ENCODE assay signal across 19 cellular contexts in genomic region chr15:26200427-26200826, GRCh38.
DNase-seq lines count a peak whose midpoint lies in the region; FAIRE-seq and TF ChIP-seq lines count a peak whose summit lies in the region.
"Had no signal": no experiment of that assay in that cellular context is flagged by ENCODE, and none has a peak within 500 bp of the region (broad histone marks: within the 10 kb centered on the region; RNA-seq: fewer than 3 reads in every experiment).

No MANE protein-coding gene starts in this region.

- H3K14ac ChIP-seq in H1 (ENCODE audit: insufficient read length) = no peak overlapping the region
- no peak overlapping the region for H3K14ac ChIP-seq in trophoblast cell (ENCODE audit: low read length)

- no peak for TF ChIP-seq EP300 in H1 (IDR thresholded peaks at IDR 0.05; ENCODE audit: borderline replicate concordance in 1 of 2, low read depth in 2 of 2, low read length in 2 of 2)

- H3K27ac ChIP-seq in HEK293 (ENCODE audit: extremely low read depth, low read depth, low read length) (no peak overlapping the region), H1 (ENCODE audit: low read depth, low read length) (no peak overlapping the region), trophoblast cell (ENCODE audit: low read depth, low read length) (no peak overlapping the region)
- H3K27ac ChIP-seq: GM23248 had no signal

- no peaks in the 10 kb centered on the region for H3K9me3 Mint-ChIP-seq in activated CD4-positive, alpha-beta memory T cell treated with anti-CD3 and anti-CD28 coated beads, Interleukin-2, amount 10 ng/mL, durations not matched to agents 7 days and 5 days
- H3K9me3 Mint-ChIP-seq: CD4-positive, alpha-beta memory T cell; HFFc6 had no signal

- FAIRE-seq in H1 (lab: Jason Lieb, UNC) = no peak
- FAIRE-seq: GM12891, GM18507, H54 had no signal

- no peaks in the 10 kb centered on the region for H3K23me2 ChIP-seq in H1 (ENCODE audit: low read depth, low read length)

- TF ChIP-seq CTCF in HEK293 (tag by site-specific recombination; IDR thresholded peaks at IDR 0.05) = no peak
- TF ChIP-seq CTCF in H1 (IDR thresholded peaks at IDR 0.05; ENCODE audit: control extremely low read depth in 1 of 3, insufficient read depth in 1 of 3, low read depth in 1 of 3, low read length in 3 of 3) = no peak

- H3K9ac ChIP-seq in H1 (replicated peaks in 1 of 4; ENCODE audit: extremely low read depth in 1 of 4, low read depth in 3 of 4, low read length in 3 of 4) = no peak overlapping the region
- H3K9ac ChIP-seq in trophoblast cell (ENCODE audit: low read length) = no peak overlapping the region
- H3K9ac ChIP-seq: GM23248 had no signal

- H2BK5ac ChIP-seq in H1 (ENCODE audit: low read depth, low read length) = no peak overlapping the region; the same call in 1 of the 2 replicates
- H2BK5ac ChIP-seq in trophoblast cell (ENCODE audit: low read depth, low read length, poor library complexity) = no peak overlapping the region

- no peak overlapping the region for H3K18ac ChIP-seq in H1 (ENCODE audit: extremely low read depth, low read length)
- no peak overlapping the region for H3K18ac ChIP-seq in trophoblast cell (ENCODE audit: low read length)

- H3K79me2 ChIP-seq in H1 (ENCODE audit: control insufficient read depth in 1 of 2, insufficient read depth in 2 of 2, low read length in 2 of 2) = no peaks in the 10 kb centered on the region
- no peaks in the 10 kb centered on the region for H3K79me2 ChIP-seq in trophoblast cell (ENCODE audit: control insufficient read depth, insufficient read depth, low read length, poor library complexity)

- no peak for DNase-seq in H1 (ENCODE audit: low read depth in 1 of 2, low spot score in 2 of 2)
- DNase-seq in trophoblast cell = no peak
- DNase-seq in HEK293T (ENCODE audit: extremely low spot score) = no peak
- DNase-seq in activated CD4-positive, alpha-beta memory T cell treated with anti-CD3 and anti-CD28 coated beads, Interleukin-2, amount 10 ng/mL, durations not matched to agents 7 days and 5 days = no peak
- DNase-seq in NCI-H226 = no peak
- DNase-seq: C1 segment of cervical spinal cord; Calu3; CD4-positive, alpha-beta memory T cell; COR-L47; DMS53; DMS79 treated with DMSO at 0.1 percent for 48 hours; GF-D8; GM23248; HCEC 1CT; HFFc6 had no signal

- H2AFZ ChIP-seq in H1 (ENCODE audit: low read length) (no peak overlapping the region), trophoblast cell (ENCODE audit: insufficient read depth, low read length, poor library complexity) (no peak overlapping the region)
- H2AFZ ChIP-seq: GM23248 had no signal

- no peaks in the 10 kb centered on the region for H3K36me3 Mint-ChIP-seq in activated CD4-positive, alpha-beta memory T cell treated with anti-CD3 and anti-CD28 coated beads, Interleukin-2, amount 10 ng/mL, durations not matched to agents 7 days and 5 days (ENCODE audit: low read depth)
- H3K36me3 Mint-ChIP-seq: CD4-positive, alpha-beta memory T cell had no signal

- H3K4me3 ChIP-seq in HEK293 (ENCODE audit: low read depth, low read length) = no peak overlapping the region
- H3K4me3 ChIP-seq in H1 (ENCODE audit: extremely low read depth in 1 of 4, insufficient read depth in 2 of 4, low read depth in 3 of 4, low read length in 4 of 4) = no peak overlapping the region
- peak overlapping the region; percentile 43 for H3K4me3 ChIP-seq in trophoblast cell (ENCODE audit: low read depth, low read length)
- H3K4me3 ChIP-seq: GM23248 had no signal

- H3K56ac ChIP-seq in H1 (replicated peaks; ENCODE audit: insufficient read length, low read depth, low read length) = no peak overlapping the region

- H3K27ac Mint-ChIP-seq in activated CD4-positive, alpha-beta memory T cell treated with anti-CD3 and anti-CD28 coated beads, Interleukin-2, amount 10 ng/mL, durations not matched to agents 7 days and 5 days = no peak overlapping the region
- H3K27ac Mint-ChIP-seq: HFFc6 had no signal

- H3K27me3 ChIP-seq in H1 (replicated peaks in 1 of 4; ENCODE audit: control insufficient read depth in 3 of 4, extremely low read depth in 1 of 4, insufficient read depth in 3 of 4, low read length in 3 of 4) = peaks cover 0 to 8% (median 0%) of the 10 kb centered on the region in 4 experiments; a peak in 3 of 7 replicates
- H3K27me3 ChIP-seq in trophoblast cell (ENCODE audit: insufficient read depth, low read length) = no peaks in the 10 kb centered on the region

- H2BK12ac ChIP-seq in H1 (ENCODE audit: low read depth, low read length) (no peak overlapping the region), trophoblast cell (ENCODE audit: low read length) (no peak overlapping the region)

- no peak overlapping the region for H2BK15ac ChIP-seq in H1 (ENCODE audit: low read length)

- no peak overlapping the region; the same call in 1 of the 2 replicates for H2BK20ac ChIP-seq in H1 (ENCODE audit: low read length)

- H3K4me1 Mint-ChIP-seq in activated CD4-positive, alpha-beta memory T cell treated with anti-CD3 and anti-CD28 coated beads, Interleukin-2, amount 10 ng/mL, durations not matched to agents 7 days and 5 days = no peaks in the 10 kb centered on the region
- H3K4me1 Mint-ChIP-seq: CD4-positive, alpha-beta memory T cell had no signal

- 59% methylated on average over 8 of the region's 8 CpGs; no CpG with 5 or more reads in 1 of the 2 experiments for WGBS in H1 (ENCODE audit: extremely low coverage in 1 of 2, insufficient coverage in 1 of 2, insufficient read length in 1 of 2, insufficient replicate concordance in 2 of 2, low coverage in 1 of 2, low lambda C conversion rate in 2 of 2, missing lambda C conversion rate in 1 of 2), 2 experiments
- no CpG with 5 or more reads among the region's 8 CpGs for WGBS in trophoblast cell (ENCODE audit: extremely low coverage, insufficient coverage, insufficient read length)

- no peaks in the 10 kb centered on the region for H3K36me3 ChIP-seq in HEK293 (ENCODE audit: control insufficient read depth in 2 of 2, insufficient read depth in 1 of 2, low read length in 2 of 2)
- no peaks in the 10 kb centered on the region for H3K36me3 ChIP-seq in H1 (ENCODE audit: control insufficient read depth in 2 of 4, insufficient read depth in 4 of 4, low read length in 3 of 4)
- no peaks in the 10 kb centered on the region for H3K36me3 ChIP-seq in trophoblast cell (ENCODE audit: control insufficient read depth in 1 of 2, insufficient read depth in 2 of 2, low read length in 2 of 2)

- TF ChIP-seq RAD21 in H1 (IDR thresholded peaks at IDR 0.05 in 1 of 2, conservative IDR thresholded peaks at IDR 0.05 in 1 of 2; ENCODE audit: low read depth in 2 of 2, low read length in 2 of 2) = no peak

- no peaks in the 10 kb centered on the region for H4K20me1 ChIP-seq in H1 (replicated peaks in 1 of 2; ENCODE audit: control insufficient read depth in 1 of 2, insufficient read depth in 2 of 2, low read length in 2 of 2)

- no peak overlapping the region for H4K5ac ChIP-seq in H1 (ENCODE audit: insufficient read length, low read depth, low read length)

- H3K27me3 Mint-ChIP-seq in activated CD4-positive, alpha-beta memory T cell treated with anti-CD3 and anti-CD28 coated beads, Interleukin-2, amount 10 ng/mL, durations not matched to agents 7 days and 5 days = no peaks in the 10 kb centered on the region
- H3K27me3 Mint-ChIP-seq: CD4-positive, alpha-beta memory T cell had no signal

- no peak overlapping the region for H3K23ac ChIP-seq in H1 (ENCODE audit: insufficient read length)
- H3K23ac ChIP-seq in trophoblast cell (ENCODE audit: low read length) = no peak overlapping the region

- H3K4me1 ChIP-seq in HEK293 (ENCODE audit: control insufficient read depth, insufficient read depth, low read length) (no peaks in the 10 kb centered on the region), H1 (replicated peaks in 1 of 4; ENCODE audit: control insufficient read depth in 3 of 4, insufficient read depth in 4 of 4, low read length in 3 of 4) (peaks cover 8 to 19% (median 14%) of the 10 kb centered on the region in 4 experiments), trophoblast cell (ENCODE audit: control insufficient read depth in 1 of 2, insufficient read depth in 2 of 2, low read length in 2 of 2) (no peaks in the 10 kb centered on the region)

- no peaks in the 10 kb centered on the region for H3K79me1 ChIP-seq in H1 (ENCODE audit: low read depth, low read length)
- H3K79me1 ChIP-seq in trophoblast cell (ENCODE audit: low read length) = no peaks in the 10 kb centered on the region

- H4K12ac ChIP-seq in trophoblast cell (ENCODE audit: low read depth, low read length) = no peak overlapping the region

- CTCF ChIA-PET in HEK293 (lab: Yijun Ruan, JAX) (no interaction called here), H1 (lab: Charles Lee; ENCODE audit: partially characterized antibody) (interaction anchor here (2.1 to 2.4 kb wide), 2 partner anchors 20 to 61 kb away, joined by 7 to 9 read pairs; no protein-coding TSS in a partner anchor), HEK293T (lab: Yijun Ruan, JAX) (no interaction called here)
- CTCF ChIA-PET in activated CD4-positive, alpha-beta memory T cell treated with anti-CD3 and anti-CD28 coated beads, Interleukin-2, amount 10 ng/mL, durations not matched to agents 7 days and 5 days (lab: Charles Lee) = no interaction called here

- no peak overlapping the region for H3K4me3 Mint-ChIP-seq in activated CD4-positive, alpha-beta memory T cell treated with anti-CD3 and anti-CD28 coated beads, Interleukin-2, amount 10 ng/mL, durations not matched to agents 7 days and 5 days
- H3K4me3 Mint-ChIP-seq: CD4-positive, alpha-beta memory T cell; HFFc6 had no signal

- no peak overlapping the region; a peak in 1 of 4 replicates for H3K4me2 ChIP-seq in H1 (ENCODE audit: insufficient read depth in 1 of 2, low read depth in 2 of 2, low read length in 2 of 2)
- no peak overlapping the region for H3K4me2 ChIP-seq in trophoblast cell (ENCODE audit: low read length)

- H3K9me3 ChIP-seq in HEK293 (ENCODE audit: control insufficient read depth, insufficient read depth, low read depth, low read length) (no peaks in the 10 kb centered on the region), H1 (ENCODE audit: insufficient read depth in 2 of 2, low read depth in 1 of 2, low read length in 1 of 2) (no peaks in the 10 kb centered on the region), trophoblast cell (ENCODE audit: insufficient read depth, low read depth, low read length) (no peaks in the 10 kb centered on the region)

- H2BK120ac ChIP-seq in H1 (replicated peaks; ENCODE audit: low read depth, low read length) (no peak overlapping the region), trophoblast cell (ENCODE audit: insufficient read depth, low read length, poor library complexity) (no peak overlapping the region)

- H2AK5ac ChIP-seq in H1 (ENCODE audit: low read depth, low read length) (no peak overlapping the region), trophoblast cell (ENCODE audit: low read length) (no peak overlapping the region)

- H4K8ac ChIP-seq in H1 (ENCODE audit: extremely low read depth, insufficient read depth, low read length) (no peak overlapping the region), trophoblast cell (ENCODE audit: low read depth, low read length) (no peak overlapping the region)

- no peak for TF ChIP-seq POLR2A in H1 (IDR thresholded peaks at IDR 0.05; ENCODE audit: control extremely low read depth in 1 of 2, low read depth in 2 of 2, low read length in 2 of 2)

- POLR2A ChIA-PET in HEK293 (lab: Yijun Ruan, JAX) (no interaction called here), H1 (lab: Charles Lee; ENCODE audit: partially characterized antibody) (interaction anchor here (0.6 to 2.6 kb wide), 4 partner anchors 33 to 421 kb away, joined by 3 to 10 read pairs (median 4); no protein-coding TSS in a partner anchor), HEK293T (lab: Yijun Ruan, JAX) (no interaction called here)
- POLR2A ChIA-PET in activated CD4-positive, alpha-beta memory T cell treated with anti-CD3 and anti-CD28 coated beads, Interleukin-2, amount 10 ng/mL, durations not matched to agents 7 days and 5 days (lab: Charles Lee) = no interaction called here

- no peak overlapping the region for H4K91ac ChIP-seq in H1 (replicated peaks; ENCODE audit: insufficient read length, low read length)
- no peak overlapping the region for H4K91ac ChIP-seq in trophoblast cell (ENCODE audit: low read depth, low read length)

- H3K4ac ChIP-seq in H1 (replicated peaks; ENCODE audit: insufficient read length, low read depth, low read length) (no peak overlapping the region), trophoblast cell (ENCODE audit: low read depth, low read length) (no peak overlapping the region)
